27 cellular contexts compared by ENCODE assay signal in the genomic region with DNA sequence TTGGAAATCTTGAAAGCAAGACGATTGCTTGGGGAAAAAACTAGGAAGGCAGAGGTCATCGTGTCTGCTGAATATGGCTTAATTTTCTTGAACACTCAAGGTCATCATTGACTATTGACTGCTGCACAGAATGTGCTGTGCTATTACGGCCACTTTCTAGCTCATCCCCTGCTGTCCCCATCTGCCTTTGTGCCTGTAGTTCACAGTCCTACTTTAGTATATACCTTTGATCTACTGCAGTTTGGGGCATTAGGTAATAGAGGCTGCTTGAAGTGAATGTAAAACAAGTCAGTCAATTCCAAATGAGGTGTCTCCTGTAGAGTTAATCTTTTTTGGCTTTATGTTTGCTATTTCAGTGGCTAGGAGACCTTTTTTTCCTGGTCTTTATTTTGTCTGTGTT.
"Had no signal": no experiment of that assay in that cellular context is flagged by ENCODE, and none has a peak within 500 bp of the region (broad histone marks: within the 10 kb centered on the region; RNA-seq: fewer than 3 reads in every experiment).

No MANE protein-coding gene starts in this region.

- DNase-seq: activated CD4-positive, alpha-beta memory T cell treated with anti-CD3 and anti-CD28 coated beads, Interleukin-2, amount 10 ng/mL, durations not matched to agents 7 days and 5 days; activated CD4-positive, alpha-beta T cell treated with anti-CD3 and anti-CD28 coated beads for 36 hours; activated CD4-positive, alpha-beta T cell treated with anti-CD3 and anti-CD28 coated beads, Interleukin-2, amount 50 U/mL, for 1 hour; activated gamma-delta T cell treated with Interleukin-2 at 50 U/mL for 16 hours; activated naive CD4-positive, alpha-beta T cell treated with anti-CD3 and anti-CD28 coated beads, Interleukin-2, amount 10 ng/mL, durations not matched to agents 7 days and 5 days; activated naive CD8-positive, alpha-beta T cell treated with anti-CD3 and anti-CD28 coated beads for 36 hours; activated T-cell treated with anti-CD3 and anti-CD28 coated beads for 4 hours; activated T-cell treated with anti-CD3 and anti-CD28 coated beads, Interleukin-2, amount 50 U/mL, for 48 hours; adrenal gland; anterior cingulate cortex; Kasumi-1; KBM-7; NCI-H1092; NCI-H1417; NCI-H1930; NCI-H2171; NCI-H345; NCI-H510A; NCI-H526 treated with DMSO at 0.1 percent for 48 hours; NCI-H82; OCI-M1; RPMI8226; T-helper 1 cell; WERI-Rb-1 had no signal

- ATAC-seq: activated CD4-positive, alpha-beta T cell treated with anti-CD3 and anti-CD28 coated beads for 36 hours; Panc1; Right ventricle myocardium inferior had no signal

- H3K36me3 ChIP-seq: adrenal gland, WERI-Rb-1 had no signal

- H3K9me3 ChIP-seq: adrenal gland had no signal

- H3K27ac ChIP-seq: adrenal gland, SK-N-MC, WERI-Rb-1 had no signal

- H3K4me3 ChIP-seq: adrenal gland, SK-N-MC had no signal

- H3K27me3 ChIP-seq: adrenal gland had no signal
